Comparison of ENCODE assay signal across 1 cellular context in the genomic region with DNA sequence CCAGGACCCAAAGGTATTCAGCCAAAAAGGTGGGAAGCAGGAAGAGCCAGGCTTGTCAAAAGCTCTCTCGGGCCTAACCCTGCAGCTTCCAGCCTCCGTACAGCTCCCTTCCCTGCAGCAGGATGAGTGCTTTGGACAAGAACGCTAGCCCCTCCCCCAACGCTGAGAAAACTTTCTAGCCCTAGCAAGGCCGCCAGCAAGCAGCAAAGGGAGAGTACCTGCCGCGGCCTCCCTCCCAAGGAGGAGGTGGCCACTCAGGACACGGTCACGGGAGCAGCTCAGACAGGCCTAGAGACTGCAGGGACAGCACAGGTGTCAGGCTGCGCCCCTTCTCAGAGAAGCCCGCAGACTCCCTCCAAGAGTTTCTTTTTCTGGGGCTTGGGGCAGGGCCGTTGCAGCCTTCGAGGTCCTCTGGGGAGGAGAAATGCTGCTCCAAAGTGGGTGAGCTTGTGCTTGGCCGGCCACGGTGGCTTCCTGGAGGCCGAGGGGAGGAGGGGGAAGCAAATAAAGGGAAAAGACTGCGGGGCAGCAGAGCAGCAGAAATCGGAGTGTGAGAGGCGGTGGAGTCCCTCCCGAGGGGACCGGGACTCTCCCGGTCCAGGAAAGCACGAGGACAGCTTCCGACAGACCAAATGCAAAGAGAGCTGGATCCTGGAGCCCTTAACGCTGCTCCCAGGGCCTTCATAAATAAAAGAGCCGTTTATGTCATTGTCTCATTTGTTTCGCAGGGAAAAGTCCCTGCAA.
TF ChIP-seq lines count a peak whose summit lies in the region.

No MANE protein-coding gene starts in this region.

TF ChIP-seq in HepG2, 621 proteins besides CTCF, POLR2A, EP300 and RAD21:
- TF ChIP-seq PHF8 (CRISPR knock-in tag; IDR thresholded peaks at IDR 0.05) (no peak), RBM22 (optimal IDR thresholded peaks at IDR 0.05; ENCODE audit: low read length) (peak; percentile 89), AGO2 (optimal IDR thresholded peaks at IDR 0.05; ENCODE audit: low read depth, low read length) (peak; percentile 28)
- TF ChIP-seq, protein P1, sequence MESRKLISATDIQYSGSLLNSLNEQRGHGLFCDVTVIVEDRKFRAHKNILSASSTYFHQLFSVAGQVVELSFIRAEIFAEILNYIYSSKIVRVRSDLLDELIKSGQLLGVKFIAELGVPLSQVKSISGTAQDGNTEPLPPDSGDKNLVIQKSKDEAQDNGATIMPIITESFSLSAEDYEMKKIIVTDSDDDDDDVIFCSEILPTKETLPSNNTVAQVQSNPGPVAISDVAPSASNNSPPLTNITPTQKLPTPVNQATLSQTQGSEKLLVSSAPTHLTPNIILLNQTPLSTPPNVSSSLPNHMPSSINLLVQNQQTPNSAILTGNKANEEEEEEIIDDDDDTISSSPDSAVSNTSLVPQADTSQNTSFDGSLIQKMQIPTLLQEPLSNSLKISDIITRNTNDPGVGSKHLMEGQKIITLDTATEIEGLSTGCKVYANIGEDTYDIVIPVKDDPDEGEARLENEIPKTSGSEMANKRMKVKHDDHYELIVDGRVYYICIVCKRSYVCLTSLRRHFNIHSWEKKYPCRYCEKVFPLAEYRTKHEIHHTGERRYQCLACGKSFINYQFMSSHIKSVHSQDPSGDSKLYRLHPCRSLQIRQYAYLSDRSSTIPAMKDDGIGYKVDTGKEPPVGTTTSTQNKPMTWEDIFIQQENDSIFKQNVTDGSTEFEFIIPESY (CRISPR knock-in tag; IDR thresholded peaks at IDR 0.05): no peak
- TF ChIP-seq, protein P2, sequence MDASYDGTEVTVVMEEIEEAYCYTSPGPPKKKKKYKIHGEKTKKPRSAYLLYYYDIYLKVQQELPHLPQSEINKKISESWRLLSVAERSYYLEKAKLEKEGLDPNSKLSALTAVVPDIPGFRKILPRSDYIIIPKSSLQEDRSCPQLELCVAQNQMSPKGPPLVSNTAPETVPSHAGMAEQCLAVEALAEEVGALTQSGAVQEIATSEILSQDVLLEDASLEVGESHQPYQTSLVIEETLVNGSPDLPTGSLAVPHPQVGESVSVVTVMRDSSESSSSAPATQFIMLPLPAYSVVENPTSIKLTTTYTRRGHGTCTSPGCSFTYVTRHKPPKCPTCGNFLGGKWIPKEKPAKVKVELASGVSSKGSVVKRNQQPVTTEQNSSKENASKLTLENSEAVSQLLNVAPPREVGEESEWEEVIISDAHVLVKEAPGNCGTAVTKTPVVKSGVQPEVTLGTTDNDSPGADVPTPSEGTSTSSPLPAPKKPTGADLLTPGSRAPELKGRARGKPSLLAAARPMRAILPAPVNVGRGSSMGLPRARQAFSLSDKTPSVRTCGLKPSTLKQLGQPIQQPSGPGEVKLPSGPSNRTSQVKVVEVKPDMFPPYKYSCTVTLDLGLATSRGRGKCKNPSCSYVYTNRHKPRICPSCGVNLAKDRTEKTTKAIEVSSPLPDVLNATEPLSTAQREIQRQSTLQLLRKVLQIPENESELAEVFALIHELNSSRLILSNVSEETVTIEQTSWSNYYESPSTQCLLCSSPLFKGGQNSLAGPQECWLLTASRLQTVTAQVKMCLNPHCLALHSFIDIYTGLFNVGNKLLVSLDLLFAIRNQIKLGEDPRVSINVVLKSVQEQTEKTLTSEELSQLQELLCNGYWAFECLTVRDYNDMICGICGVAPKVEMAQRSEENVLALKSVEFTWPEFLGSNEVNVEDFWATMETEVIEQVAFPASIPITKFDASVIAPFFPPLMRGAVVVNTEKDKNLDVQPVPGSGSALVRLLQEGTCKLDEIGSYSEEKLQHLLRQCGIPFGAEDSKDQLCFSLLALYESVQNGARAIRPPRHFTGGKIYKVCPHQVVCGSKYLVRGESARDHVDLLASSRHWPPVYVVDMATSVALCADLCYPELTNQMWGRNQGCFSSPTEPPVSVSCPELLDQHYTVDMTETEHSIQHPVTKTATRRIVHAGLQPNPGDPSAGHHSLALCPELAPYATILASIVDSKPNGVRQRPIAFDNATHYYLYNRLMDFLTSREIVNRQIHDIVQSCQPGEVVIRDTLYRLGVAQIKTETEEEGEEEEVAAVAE (CRISPR knock-in tag; IDR thresholded peaks at IDR 0.05; ENCODE audit: borderline replicate concordance): no peak
